ENCODE assay signal across 1 cellular context in genomic region chr16:82699711-82700495, GRCh38.
TF ChIP-seq lines count a peak whose summit lies in the region.

No MANE protein-coding gene starts in this region.

TF ChIP-seq in WTC11, 78 proteins besides CTCF, POLR2A, EP300 and RAD21 (continued from another document):
- TF ChIP-seq, protein P1, sequence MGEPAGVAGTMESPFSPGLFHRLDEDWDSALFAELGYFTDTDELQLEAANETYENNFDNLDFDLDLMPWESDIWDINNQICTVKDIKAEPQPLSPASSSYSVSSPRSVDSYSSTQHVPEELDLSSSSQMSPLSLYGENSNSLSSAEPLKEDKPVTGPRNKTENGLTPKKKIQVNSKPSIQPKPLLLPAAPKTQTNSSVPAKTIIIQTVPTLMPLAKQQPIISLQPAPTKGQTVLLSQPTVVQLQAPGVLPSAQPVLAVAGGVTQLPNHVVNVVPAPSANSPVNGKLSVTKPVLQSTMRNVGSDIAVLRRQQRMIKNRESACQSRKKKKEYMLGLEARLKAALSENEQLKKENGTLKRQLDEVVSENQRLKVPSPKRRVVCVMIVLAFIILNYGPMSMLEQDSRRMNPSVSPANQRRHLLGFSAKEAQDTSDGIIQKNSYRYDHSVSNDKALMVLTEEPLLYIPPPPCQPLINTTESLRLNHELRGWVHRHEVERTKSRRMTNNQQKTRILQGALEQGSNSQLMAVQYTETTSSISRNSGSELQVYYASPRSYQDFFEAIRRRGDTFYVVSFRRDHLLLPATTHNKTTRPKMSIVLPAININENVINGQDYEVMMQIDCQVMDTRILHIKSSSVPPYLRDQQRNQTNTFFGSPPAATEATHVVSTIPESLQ (CRISPR knock-in tag; IDR thresholded peaks at IDR 0.05): no peak
- TF ChIP-seq FOXJ3 (CRISPR knock-in tag; IDR thresholded peaks at IDR 0.05; ENCODE audit: borderline replicate concordance) (no peak), ETV6 (CRISPR knock-in tag; IDR thresholded peaks at IDR 0.05) (no peak)
